In genomic region chr12:47360771-47361388, GRCh38 we compare ENCODE assay signal across 8 cellular contexts.
A peak's percentile ranks its signal among the peaks of the same experiment; 100 is the strongest.
DNase-seq lines count a peak whose midpoint lies in the region; ATAC-seq, FAIRE-seq and TF ChIP-seq lines count a peak whose summit lies in the region.

No MANE protein-coding gene starts in this region.

- TF ChIP-seq CTCF in CD14-positive monocyte (IDR thresholded peaks at IDR 0.05) (no peak), kidney (IDR thresholded peaks at IDR 0.05; ENCODE audit: borderline replicate concordance, extremely low read depth, insufficient read depth) (no peak), progenitor cell of endocrine pancreas (IDR thresholded peaks at IDR 0.05; ENCODE audit: unreplicated experiment) (no peak)

- H3K27ac Mint-ChIP-seq in CD14-positive monocyte (peak overlapping the region; percentile 89 to 97 (median 93)), progenitor cell of endocrine pancreas (no peak overlapping the region)

- H3K9me3 Mint-ChIP-seq in CD14-positive monocyte (peaks cover 0 to 2% (median 0%) of the 10 kb centered on the region in 7 donors), progenitor cell of endocrine pancreas (ENCODE audit: low read depth) (peaks cover 4% of the 10 kb centered on the region)

- no peaks in the 10 kb centered on the region for H3K9me3 ChIP-seq in kidney (ENCODE audit: control insufficient read depth in 1 of 2, low read length in 2 of 2)

- H3K27ac ChIP-seq in kidney (ENCODE audit: low read depth in 2 of 2, low read length in 2 of 2): peak overlapping the region; percentile 7 to 56

- H3K4me1 ChIP-seq in kidney (ENCODE audit: control insufficient read depth in 1 of 2, insufficient read depth in 1 of 2, low read depth in 1 of 2, low read length in 2 of 2): peaks cover 0 to 5% of the 10 kb centered on the region in 2 donors

- H3K4me3 Mint-ChIP-seq in CD14-positive monocyte: peak overlapping the region; percentile 68 to 83
- H3K4me3 Mint-ChIP-seq in progenitor cell of endocrine pancreas (ENCODE audit: low read depth): no peak overlapping the region

- DNase-seq in CD14-positive monocyte (ENCODE audit: low spot score) (no peak), activated T-cell treated with anti-CD3 and anti-CD28 coated beads for 4 hours (peak; percentile 39), kidney (no peak), putamen (ENCODE audit: low spot score) (no peak), progenitor cell of endocrine pancreas (ENCODE audit: low spot score, unreplicated experiment) (no peak), hippocampal formation (lab: John Stamatoyannopoulos, UW) (no peak)

- H3K4me1 Mint-ChIP-seq in CD14-positive monocyte (peaks cover 53% of the 10 kb centered on the region), progenitor cell of endocrine pancreas (ENCODE audit: low read depth) (peaks cover 1% of the 10 kb centered on the region)

- H3K9ac ChIP-seq in kidney (ENCODE audit: low read length in 2 of 2): no peak overlapping the region

- no peak for FAIRE-seq in kidney (lab: Jason Lieb, UNC)

- peaks cover 3 to 6% of the 10 kb centered on the region in 2 donors for H3K36me3 Mint-ChIP-seq in CD14-positive monocyte
- no peaks in the 10 kb centered on the region for H3K36me3 Mint-ChIP-seq in progenitor cell of endocrine pancreas (ENCODE audit: insufficient read depth)

- H3K36me3 ChIP-seq in kidney (ENCODE audit: control insufficient read depth in 1 of 2, insufficient read depth in 2 of 2, low read length in 2 of 2): no peaks in the 10 kb centered on the region

- H3K27me3 Mint-ChIP-seq in CD14-positive monocyte (ENCODE audit: low read depth in 3 of 3): peaks cover 0 to 3% (median 0%) of the 10 kb centered on the region in 3 donors
- H3K27me3 Mint-ChIP-seq in progenitor cell of endocrine pancreas: no peaks in the 10 kb centered on the region

- intact Hi-C loops in CD14-positive monocyte (cut with micrococcal nuclease) (no loop called here), kidney (cut with DNase I) (no loop called here)

- peak; percentile 22 for ATAC-seq in GM19025 (IDR thresholded peaks at IDR 0.05; ENCODE audit: low read depth, unreplicated experiment)
- ATAC-seq in HG03442 (IDR thresholded peaks at IDR 0.05; ENCODE audit: unreplicated experiment): peak; percentile 23

- H3K4me3 ChIP-seq in kidney (ENCODE audit: low read length in 2 of 2): no peak overlapping the region
